ENCODE assay signal across 16 cellular contexts in genomic region chr6:150704447-150705192, GRCh38.
A peak's percentile ranks its signal among the peaks of the same experiment; 100 is the strongest.
DNase-seq lines count a peak whose midpoint lies in the region; ATAC-seq, FAIRE-seq and TF ChIP-seq lines count a peak whose summit lies in the region.
"Had no signal": no experiment of that assay in that cellular context is flagged by ENCODE, and none has a peak within 500 bp of the region (broad histone marks: within the 10 kb centered on the region; RNA-seq: fewer than 3 reads in every experiment).

No MANE protein-coding gene starts in this region.

- H3K4ac ChIP-seq in H1 (replicated peaks; ENCODE audit: insufficient read length, low read depth, low read length), result no peak overlapping the region

- no peaks in the 10 kb centered on the region for H4K20me1 ChIP-seq in H1 (replicated peaks in 1 of 2; ENCODE audit: control insufficient read depth in 1 of 2, insufficient read depth in 2 of 2, low read length in 2 of 2)
- H4K20me1 ChIP-seq: BLaER1 had no signal

- no peak overlapping the region for H2BK15ac ChIP-seq in H1 (ENCODE audit: low read length)

- peak; percentile 28 for FAIRE-seq in H1 (lab: Jason Lieb, UNC)

- no peak overlapping the region for H2AK5ac ChIP-seq in H1 (ENCODE audit: low read depth, low read length)

- no peak overlapping the region for H3K4me2 ChIP-seq in H1 (ENCODE audit: insufficient read depth in 1 of 2, low read depth in 2 of 2, low read length in 2 of 2)
- H3K4me2 ChIP-seq: PC-9 had no signal

- H4K5ac ChIP-seq in H1 (ENCODE audit: insufficient read length, low read depth, low read length), result no peak overlapping the region

- no peaks in the 10 kb centered on the region for H3K9me3 ChIP-seq in H1 (ENCODE audit: insufficient read depth in 2 of 2, low read depth in 1 of 2, low read length in 1 of 2)
- no peaks in the 10 kb centered on the region for H3K9me3 ChIP-seq in transverse colon
- H3K9me3 ChIP-seq: BLaER1 had no signal

- H2AFZ ChIP-seq in H1 (ENCODE audit: low read length), result no peak overlapping the region
- H2AFZ ChIP-seq: PC-9 had no signal

- H3K36me3 Mint-ChIP-seq in IgD-negative memory B cell, result peaks cover 6% of the 10 kb centered on the region
- no peaks in the 10 kb centered on the region for H3K36me3 Mint-ChIP-seq in naive B cell

- H3K9me3 Mint-ChIP-seq in IgD-negative memory B cell, result no peaks in the 10 kb centered on the region
- no peaks in the 10 kb centered on the region for H3K9me3 Mint-ChIP-seq in naive B cell

- no peak overlapping the region for H3K27ac ChIP-seq in H1 (ENCODE audit: low read depth, low read length)
- peak overlapping the region in 2 of 4 donors; percentile 29 to 55 for H3K27ac ChIP-seq in transverse colon
- H3K27ac ChIP-seq: BLaER1, PC-9 had no signal

- no peak overlapping the region for H2BK20ac ChIP-seq in H1 (ENCODE audit: low read length)

- H3K79me1 ChIP-seq in H1 (ENCODE audit: low read depth, low read length), result no peaks in the 10 kb centered on the region

- no peak overlapping the region for H3K23ac ChIP-seq in H1 (ENCODE audit: insufficient read length)

- H3K14ac ChIP-seq in H1 (ENCODE audit: insufficient read length), result no peak overlapping the region

- CTCF ChIA-PET in H1 (lab: Charles Lee; ENCODE audit: partially characterized antibody), result interaction anchor here (0.7 to 1.4 kb wide), 3 partner anchors 19 to 111 kb away, joined by 3 to 4 read pairs (median 3); no protein-coding TSS in a partner anchor

- TF ChIP-seq CTCF in H1 (IDR thresholded peaks at IDR 0.05; ENCODE audit: control extremely low read depth in 1 of 3, insufficient read depth in 1 of 3, low read depth in 1 of 3, low read length in 3 of 3), result no peak
- TF ChIP-seq CTCF in transverse colon (IDR thresholded peaks at IDR 0.05), result no peak

- POLR2A ChIA-PET in H1 (lab: Charles Lee; ENCODE audit: partially characterized antibody), result no interaction called here

- H3K27me3 Mint-ChIP-seq in IgD-negative memory B cell (no peaks in the 10 kb centered on the region), naive B cell (no peaks in the 10 kb centered on the region)

- H3K27me3 ChIP-seq in H1 (replicated peaks in 1 of 4; ENCODE audit: control insufficient read depth in 3 of 4, extremely low read depth in 1 of 4, insufficient read depth in 3 of 4, low read length in 3 of 4) (no peaks in the 10 kb centered on the region), transverse colon (no peaks in the 10 kb centered on the region)
- H3K27me3 ChIP-seq: BLaER1 had no signal

- TF ChIP-seq RAD21 in H1 (IDR thresholded peaks at IDR 0.05 in 1 of 2, conservative IDR thresholded peaks at IDR 0.05 in 1 of 2; ENCODE audit: low read depth in 2 of 2, low read length in 2 of 2), result no peak

- H3K4me3 Mint-ChIP-seq in IgD-negative memory B cell (peak overlapping the region in 1 of 4 donors; percentile 81), naive B cell (peak overlapping the region in 5 of 8 donors; percentile 12 to 62 (median 40))

- no peak overlapping the region for H2BK120ac ChIP-seq in H1 (replicated peaks; ENCODE audit: low read depth, low read length)

- H3K9ac ChIP-seq in H1 (replicated peaks in 1 of 4; ENCODE audit: extremely low read depth in 1 of 4, low read depth in 3 of 4, low read length in 3 of 4), result no peak overlapping the region
- H3K9ac ChIP-seq: BLaER1 had no signal

- H3K79me2 ChIP-seq in H1 (ENCODE audit: control insufficient read depth in 1 of 2, insufficient read depth in 2 of 2, low read length in 2 of 2), result no peaks in the 10 kb centered on the region

- intact Hi-C loops in transverse colon (cut with DNase I; ENCODE audit: low total_unique reads), result no loop called here

- peak overlapping the region in 2 of 3 donors; percentile 19 to 84 for H3K27ac Mint-ChIP-seq in IgD-negative memory B cell
- peak overlapping the region; percentile 85 to 99 (median 98) for H3K27ac Mint-ChIP-seq in naive B cell

- H3K4me1 Mint-ChIP-seq in IgD-negative memory B cell (peaks cover 29 to 53% (median 36%) of the 10 kb centered on the region in 3 donors), naive B cell (peaks cover 49 to 88% (median 59%) of the 10 kb centered on the region in 3 donors)

- in situ Hi-C loops in transverse colon (cut with MboI; ENCODE audit: low pct_ligation_motif_present in 1 of 4, low pct_unique_long_range_greater_than_20kb in 1 of 4, low sequenced_read_pairs in 3 of 4), result no loop called here

- no peak overlapping the region for H4K8ac ChIP-seq in H1 (ENCODE audit: extremely low read depth, insufficient read depth, low read length)

- WGBS in H1 (ENCODE audit: extremely low coverage in 1 of 2, insufficient coverage in 1 of 2, insufficient read length in 1 of 2, insufficient replicate concordance in 2 of 2, low coverage in 1 of 2, low lambda C conversion rate in 2 of 2, missing lambda C conversion rate in 1 of 2), 2 experiments, result 80% methylated on average over 6 of the region's 6 CpGs; no CpG with 5 or more reads in 1 of the 2 experiments
- 79% methylated on average over 6 of the region's 6 CpGs; no CpG with 5 or more reads in 1 of the 2 donors for WGBS in transverse colon (ENCODE audit: low coverage in 1 of 2), 2 donors

- no peak overlapping the region for H3K4me3 ChIP-seq in H1 (ENCODE audit: extremely low read depth in 1 of 4, insufficient read depth in 2 of 4, low read depth in 3 of 4, low read length in 4 of 4)
- H3K4me3 ChIP-seq in transverse colon, result no peak overlapping the region
- H3K4me3 ChIP-seq: BLaER1, PC-9 had no signal

- no peaks in the 10 kb centered on the region for H3K4me1 ChIP-seq in H1 (replicated peaks in 1 of 4; ENCODE audit: control insufficient read depth in 3 of 4, insufficient read depth in 4 of 4, low read length in 3 of 4)
- H3K4me1 ChIP-seq in transverse colon, result peaks cover 0 to 15% (median 0%) of the 10 kb centered on the region in 4 donors

- no peak for DNase-seq in H1 (ENCODE audit: low read depth in 1 of 2, low spot score in 2 of 2)
- no peak for DNase-seq in naive B cell
- DNase-seq in transverse colon, result no peak
- DNase-seq in NCI-H146 treated with DMSO at 0.1 percent for 48 hours (lab: John Stamatoyannopoulos, UW; ENCODE audit: unreplicated experiment), result no peak
- DNase-seq in stimulated activated CD4-positive, alpha-beta T cell treated with anti-CD3 and anti-CD28 coated beads, Interleukin-15, amount 100 ng/mL, for 24 hours, result no peak
- DNase-seq in midbrain (lab: John Stamatoyannopoulos, UW), result no peak
- DNase-seq: DMS 273 treated with DMSO at 0.1 percent for 48 hours, GOT3, MV-4-11, NCI-H1436, NCI-H2081, NCI-H345, NCI-H526 treated with DMSO at 0.1 percent for 48 hours, PC-9 had no signal

- H2BK12ac ChIP-seq in H1 (ENCODE audit: low read depth, low read length), result no peak overlapping the region

- no peak for TF ChIP-seq EP300 in H1 (IDR thresholded peaks at IDR 0.05; ENCODE audit: borderline replicate concordance in 1 of 2, low read depth in 2 of 2, low read length in 2 of 2)
- no peak for TF ChIP-seq EP300 in transverse colon (IDR thresholded peaks at IDR 0.05; ENCODE audit: low read depth)

- TF ChIP-seq POLR2A in H1 (IDR thresholded peaks at IDR 0.05; ENCODE audit: control extremely low read depth in 1 of 2, low read depth in 2 of 2, low read length in 2 of 2), result no peak
- peak; percentile 36 for TF ChIP-seq POLR2A in transverse colon (IDR thresholded peaks at IDR 0.05)

- no peaks in the 10 kb centered on the region for H3K36me3 ChIP-seq in H1 (ENCODE audit: control insufficient read depth in 2 of 4, insufficient read depth in 4 of 4, low read length in 3 of 4)
- no peaks in the 10 kb centered on the region for H3K36me3 ChIP-seq in transverse colon
- H3K36me3 ChIP-seq: BLaER1 had no signal

- no peak overlapping the region for H3K56ac ChIP-seq in H1 (replicated peaks; ENCODE audit: insufficient read length, low read depth, low read length)

- no peak for ATAC-seq in naive B cell (ENCODE audit: low read depth in 2 of 2)

- no peaks in the 10 kb centered on the region for H3K23me2 ChIP-seq in H1 (ENCODE audit: low read depth, low read length)

- no peak overlapping the region for H4K91ac ChIP-seq in H1 (replicated peaks; ENCODE audit: insufficient read length, low read length)

- H2BK5ac ChIP-seq in H1 (ENCODE audit: low read depth, low read length), result no peak overlapping the region

- no peak overlapping the region for H3K18ac ChIP-seq in H1 (ENCODE audit: extremely low read depth, low read length)

TF ChIP-seq in H1, 55 proteins besides CTCF, POLR2A, EP300 and RAD21:
- TF ChIP-seq SAP30 (IDR thresholded peaks at IDR 0.05; ENCODE audit: insufficient read depth, insufficient replicate concordance, low read length) (no peak), SIX5 (IDR thresholded peaks at IDR 0.05; ENCODE audit: low read depth, low read length) (no peak), BRCA1 (IDR thresholded peaks at IDR 0.05; ENCODE audit: low read depth, low read length) (no peak), MAX (IDR thresholded peaks at IDR 0.05) (no peak), ATF3 (IDR thresholded peaks at IDR 0.05; ENCODE audit: insufficient read depth, low read depth, low read length) (no peak), TAF1 (IDR thresholded peaks at IDR 0.05; ENCODE audit: low read depth, low read length) (no peak), SIN3A (conservative IDR thresholded peaks at IDR 0.05 in 1 of 2, IDR thresholded peaks at IDR 0.05 in 1 of 2; ENCODE audit: low read depth in 1 of 2, low read length in 2 of 2) (no peak), PHF8 (conservative IDR thresholded peaks at IDR 0.05; ENCODE audit: low read depth, low read length) (no peak), SP1 (IDR thresholded peaks at IDR 0.05; ENCODE audit: low read depth, low read length) (no peak), USF2 (IDR thresholded peaks at IDR 0.05; ENCODE audit: low read length) (no peak), KDM5A (IDR thresholded peaks at IDR 0.05; ENCODE audit: low read length) (no peak)
